In the genomic region with DNA sequence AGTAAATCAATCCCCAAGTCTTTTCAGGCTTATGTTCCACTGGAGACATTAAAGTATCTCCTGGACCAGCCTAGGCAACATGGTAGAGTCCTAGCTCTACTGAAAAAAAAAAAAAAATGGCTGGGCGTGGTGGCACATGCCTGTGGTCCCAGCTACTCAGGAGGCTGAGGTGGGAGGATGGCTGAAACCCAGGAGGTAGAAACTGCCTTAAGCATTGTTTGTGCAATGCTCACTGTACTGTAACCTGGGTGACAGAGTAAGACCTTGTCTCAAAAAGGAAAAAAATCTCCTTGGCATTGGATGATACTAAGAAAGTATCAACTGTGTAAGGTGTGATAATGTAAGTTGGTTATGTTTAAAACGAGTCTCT, we compare ENCODE assay signal across 17 cellular contexts. TPM values are rescaled to one million over a fixed set of nuclear protein-coding genes. Genes with fewer than 3 reads are reported as not detected.
DNase-seq lines count a peak whose midpoint lies in the region; ATAC-seq and TF ChIP-seq lines count a peak whose summit lies in the region.
"Had no signal": no experiment of that assay in that cellular context is flagged by ENCODE, and none has a peak within 500 bp of the region (broad histone marks: within the 10 kb centered on the region; RNA-seq: fewer than 3 reads in every experiment).

No MANE protein-coding gene starts in this region.

- H3K36me3 ChIP-seq in PC-9 (ENCODE audit: low read depth) (0 out of 2 replicates have a peak, but pooled peaks cover 19% of the 10 kb centered on the region), esophagus (ENCODE audit: control insufficient read depth in 2 of 2, insufficient read depth in 2 of 2, low read length in 1 of 2) (no peaks in the 10 kb centered on the region)
- H3K36me3 ChIP-seq: BLaER1 treated with 17β-estradiol and CSF1 and Interleukin-3, amounts not matched to agents 10 nM and 100 nM had no signal

- no peaks in the 10 kb centered on the region for H3K9me3 Mint-ChIP-seq in Calu3 (ENCODE audit: low read depth, unreplicated experiment)

- H4K20me1 ChIP-seq in PC-9 (ENCODE audit: insufficient read depth) = no peaks in the 10 kb centered on the region
- H4K20me1 ChIP-seq: BLaER1 treated with 17β-estradiol and CSF1 and Interleukin-3, amounts not matched to agents 10 nM and 100 nM had no signal

- DNase-seq in Calu3 (peak; percentile 54), PC-9 (peak; percentile 79 to 95), kidney tubule cell (ENCODE audit: low spot score) (peak; percentile 51), left cardiac atrium (no peak)
- DNase-seq in activated CD4-positive, alpha-beta T cell treated with anti-CD3 and anti-CD28 coated beads, Interleukin-2, amount 50 U/mL, for 48 hours = no peak
- DNase-seq: ACHN; CD4-positive, CD25-positive, alpha-beta regulatory T cell; DMS79; GM23248 had no signal

- H3K4me1 Mint-ChIP-seq in Calu3 (ENCODE audit: low read depth, unreplicated experiment) = peaks cover 30% of the 10 kb centered on the region
- H3K4me1 Mint-ChIP-seq: CD4-positive, CD25-positive, alpha-beta regulatory T cell had no signal

- peak overlapping the region; percentile 72 for H3K4me2 ChIP-seq in PC-9
- H3K4me2 ChIP-seq: BLaER1 treated with 17β-estradiol and CSF1 and Interleukin-3, amounts not matched to agents 10 nM and 100 nM had no signal

- H3K27ac ChIP-seq in PC-9 (peak overlapping the region; percentile 99), esophagus (ENCODE audit: low read depth in 2 of 2, low read length in 1 of 2) (peak overlapping the region; percentile 30 to 44)
- H3K27ac ChIP-seq: BLaER1 treated with 17β-estradiol and CSF1 and Interleukin-3, amounts not matched to agents 10 nM and 100 nM; GM23248 had no signal

- no peak for TF ChIP-seq CTCF in Calu3 (IDR thresholded peaks at IDR 0.05; ENCODE audit: unreplicated experiment)
- TF ChIP-seq CTCF in PC-9 (conservative IDR thresholded peaks at IDR 0.05) = no peak

- H3K27me3 ChIP-seq in PC-9 (ENCODE audit: insufficient read depth, low read depth) = no peaks in the 10 kb centered on the region
- H3K27me3 ChIP-seq in esophagus (ENCODE audit: control insufficient read depth in 1 of 2, insufficient read depth in 2 of 2, low read length in 2 of 2) = no peaks in the 10 kb centered on the region
- H3K27me3 ChIP-seq: BLaER1 treated with 17β-estradiol and CSF1 and Interleukin-3, amounts not matched to agents 10 nM and 100 nM had no signal

- POLR2A ChIA-PET in PC-9 (lab: Charles Lee; ENCODE audit: unreplicated experiment) = interaction anchor here (0.6 to 1.0 kb wide), 6 partner anchors 8 to 40 kb away, joined by 3 to 13 read pairs (median 5); a partner anchor contains a TSS

- no peaks in the 10 kb centered on the region for H3K27me3 Mint-ChIP-seq in Calu3 (ENCODE audit: unreplicated experiment)
- H3K27me3 Mint-ChIP-seq: CD4-positive, CD25-positive, alpha-beta regulatory T cell had no signal

- 37 to 48% methylated on average over 2 of the region's 2 CpGs for WGBS in esophagus, 2 donors

- peaks cover 8% of the 10 kb centered on the region for H3K79me2 ChIP-seq in PC-9 (ENCODE audit: low read depth)

- BruUV-seq in Calu3 (replicated peaks; lab: Mats Ljungman, UMichigan) = no TSS peak
- BruUV-seq in PC-9 (replicated peaks; lab: Mats Ljungman, UMichigan) = no TSS peak

- H3K9me2 ChIP-seq in PC-9 (ENCODE audit: insufficient read depth) = no peaks in the 10 kb centered on the region; the same call in 1 of the 2 replicates

- H3K4me3 Mint-ChIP-seq in Calu3 (ENCODE audit: low read depth, unreplicated experiment) = no peak overlapping the region

- peaks cover 4% of the 10 kb centered on the region for H3K36me3 Mint-ChIP-seq in Calu3 (ENCODE audit: insufficient read depth, unreplicated experiment)

- peaks cover 37% of the 10 kb centered on the region for H3K4me1 ChIP-seq in PC-9 (replicated peaks; ENCODE audit: insufficient read depth)
- H3K4me1 ChIP-seq in esophagus (ENCODE audit: control insufficient read depth in 2 of 2, insufficient read depth in 2 of 2, low read length in 1 of 2) = no peaks in the 10 kb centered on the region
- H3K4me1 ChIP-seq: BLaER1 treated with 17β-estradiol and CSF1 and Interleukin-3, amounts not matched to agents 10 nM and 100 nM had no signal

- no peak for ATAC-seq in HG02610 (IDR thresholded peaks at IDR 0.05; ENCODE audit: unreplicated experiment)
- no peak for ATAC-seq in left cardiac atrium
- no peak for ATAC-seq in GM19023 (IDR thresholded peaks at IDR 0.05; ENCODE audit: unreplicated experiment)
- ATAC-seq: GM12878 had no signal

- H3K4me3 ChIP-seq in PC-9 = peak overlapping the region; percentile 24; the same call in 1 of the 2 replicates
- H3K4me3 ChIP-seq in esophagus (ENCODE audit: low read depth in 1 of 2, low read length in 2 of 2) = no peak overlapping the region
- H3K4me3 ChIP-seq: BLaER1 treated with 17β-estradiol and CSF1 and Interleukin-3, amounts not matched to agents 10 nM and 100 nM; GM12878; GM23248 had no signal

- intact Hi-C loops in Calu3 (cut with micrococcal nuclease; ENCODE audit: unreplicated experiment) = no loop called here
- intact Hi-C loops in PC-9 (cut with micrococcal nuclease; ENCODE audit: unreplicated experiment) = loop anchor here (1.0 kb wide), 3 partner anchors 9 to 60 kb away; a partner anchor contains a TSS
- intact Hi-C loops in left cardiac atrium (cut with DNase I) = no loop called here

- H3K9me3 ChIP-seq in PC-9 (ENCODE audit: insufficient read depth, low read depth) = no peaks in the 10 kb centered on the region
- H3K9me3 ChIP-seq in esophagus (ENCODE audit: control insufficient read depth in 2 of 2, insufficient read depth in 1 of 2, low read depth in 1 of 2, low read length in 1 of 2) = no peaks in the 10 kb centered on the region

- H2AFZ ChIP-seq in PC-9 = no peak overlapping the region
- H2AFZ ChIP-seq: GM23248 had no signal

- CTCF ChIA-PET in Calu3 (lab: Charles Lee) (interaction anchor here (0.6 to 2.8 kb wide), 7 partner anchors 9 to 107 kb away, joined by 3 to 10 read pairs (median 4); a partner anchor contains a TSS), PC-9 (lab: Charles Lee) (interaction anchor here (1.4 kb wide), 1 partner anchor 24 kb away, joined by 7 read pairs; no protein-coding TSS in a partner anchor)

- peak overlapping the region; percentile 60 for H3K27ac Mint-ChIP-seq in Calu3 (ENCODE audit: unreplicated experiment)
- H3K27ac Mint-ChIP-seq: CD4-positive, CD25-positive, alpha-beta regulatory T cell had no signal

- H3F3A ChIP-seq in PC-9 (ENCODE audit: insufficient read depth, low read depth) = peaks cover 52% of the 10 kb centered on the region

RNA-seq across cellular contexts. Expression of a gene that starts 8.8 kb away (rescaled TPM):
- 0.71 and 0.91 TPM in 2 replicates for total RNA-seq in Calu3 (2022)
- 120 and 128 TPM in 2 replicates for total RNA-seq in PC-9 (2021)
- polyA plus RNA-seq in esophagus = 100 to 1,000 TPM; 226 to 261 TPM
- under 1 TPM in 1 of 2 donors, not detected in 1; 0.53 TPM for total RNA-seq in left cardiac atrium
- total RNA-seq: A172; CD4-positive, CD25-positive, alpha-beta regulatory T cell; G401; GM12878; GM23248; HT1080 had no signal
- polyA plus RNA-seq: CD4-positive, CD25-positive, alpha-beta regulatory T cell; GM12878; GM23248 had no signal

RNA-seq across cellular contexts. Expression of a gene that starts 8.9 kb away (rescaled TPM):
- total RNA-seq in Calu3 (2022) (6.5 and 7.9 TPM in 2 replicates), PC-9 (2021) (98.1 and 138 TPM in 2 replicates), left cardiac atrium (under 1 TPM in 1 of 2 donors, not detected in 1; 0.16 TPM)
- polyA plus RNA-seq in esophagus = 10 to 100 TPM; 36.4 to 96.4 TPM
- total RNA-seq: A172; CD4-positive, CD25-positive, alpha-beta regulatory T cell; G401; GM12878; GM23248; HT1080 had no signal
- polyA plus RNA-seq: CD4-positive, CD25-positive, alpha-beta regulatory T cell; GM12878; GM23248 had no signal

RNA-seq across cellular contexts. Expression of a gene that starts 23.3 kb away (rescaled TPM):
- total RNA-seq in Calu3 (2022) (269 and 350 TPM in 2 replicates), PC-9 (2021) (490 and 581 TPM in 2 replicates), left cardiac atrium (not detected)
- polyA plus RNA-seq in esophagus = 10 to 100 TPM; 32.8 to 64.6 TPM
- total RNA-seq: CD4-positive, CD25-positive, alpha-beta regulatory T cell; G401; GM12878; GM23248; HT1080 had no signal
- polyA plus RNA-seq: CD4-positive, CD25-positive, alpha-beta regulatory T cell; GM12878; GM23248 had no signal

RNA-seq across cellular contexts. Expression of a gene that starts 26.9 kb away (rescaled TPM):
- 24.2 and 32.9 TPM in 2 replicates for total RNA-seq in Calu3 (2022)
- 28.0 and 28.9 TPM in 2 replicates for total RNA-seq in PC-9 (2021)
- 100 to 1,000 TPM; 223 to 304 TPM for polyA plus RNA-seq in esophagus
- under 1 TPM; 0.26 to 0.32 TPM for total RNA-seq in left cardiac atrium
- total RNA-seq: A172; CD4-positive, CD25-positive, alpha-beta regulatory T cell; G401; GM12878; GM23248; HT1080 had no signal
- polyA plus RNA-seq: CD4-positive, CD25-positive, alpha-beta regulatory T cell; GM12878; GM23248 had no signal

RNA-seq across cellular contexts. Expression of a gene that starts 33.8 kb away (rescaled TPM):
- total RNA-seq in Calu3 (2022) (10.8 and 25.1 TPM in 2 replicates), PC-9 (2021) (1.5 and 1.6 TPM in 2 replicates), left cardiac atrium (1 to 10 TPM; 1.7 to 2.6 TPM)
- 100 to 1,000 TPM; 168 to 345 TPM for polyA plus RNA-seq in esophagus
- total RNA-seq: A172; CD4-positive, CD25-positive, alpha-beta regulatory T cell; G401; GM12878; GM23248; HT1080 had no signal
- polyA plus RNA-seq: CD4-positive, CD25-positive, alpha-beta regulatory T cell; GM12878; GM23248 had no signal

Comparison
In these comparisons a context has a peak if more than half of its experiments do, and no peak if none do; other contexts are left out.
1. DNase-seq: peak in Calu3 (single experiment), PC-9 (2 of 2) and kidney tubule cell (single experiment); none in activated CD4-positive, alpha-beta T cell treated with anti-CD3 and anti-CD28 coated beads, Interleukin-2, amount 50 U/mL, for 48 hours (0 of 2) and left cardiac atrium (single experiment).
2. RNA of a gene that starts 8.8 kb away (total RNA-seq): 120 to 128 TPM in PC-9; 0.71 to 0.91 TPM in Calu3 and 0.53 TPM in left cardiac atrium; every median in the first group is over 10 times any median in the second.
3. RNA of a gene that starts 8.9 kb away (total RNA-seq): 98.1 to 138 TPM in PC-9; 6.5 to 7.9 TPM in Calu3 and 0.16 TPM in left cardiac atrium; every median in the first group is over 10 times any median in the second.
4. RNA of a gene that starts 23.3 kb away (total RNA-seq): 490 to 581 TPM in PC-9 and 269 to 350 TPM in Calu3; not detected in left cardiac atrium; every median in the first group is over 100 times any median in the second.